2 cellular contexts compared by ENCODE assay signal in the genomic region with DNA sequence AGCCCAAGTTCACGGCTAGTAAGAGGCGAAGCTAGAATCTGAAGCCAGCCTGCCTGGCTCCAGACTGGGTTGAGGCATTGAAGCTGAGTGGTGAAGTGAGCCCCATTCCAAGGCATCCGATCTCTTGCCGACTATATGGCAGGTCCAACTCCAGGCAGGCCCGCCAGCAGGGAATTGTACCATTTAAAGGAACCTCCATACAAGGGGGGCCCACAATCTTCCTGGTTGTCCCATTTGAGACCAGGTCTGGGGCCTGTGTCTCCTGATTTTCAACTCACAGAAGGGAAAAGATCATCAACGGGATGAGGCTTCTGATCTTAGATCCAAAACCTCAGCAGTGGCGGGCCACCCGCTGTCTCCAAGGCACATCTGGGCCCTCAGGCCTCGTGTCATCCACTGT.
TF ChIP-seq lines count a peak whose summit lies in the region.

No MANE protein-coding gene starts in this region.

TF ChIP-seq in GM23338, 12 proteins besides CTCF, POLR2A, EP300 and RAD21 (continues in another document):
- no peak for TF ChIP-seq ZNF331 (CRISPR knock-in tag; IDR thresholded peaks at IDR 0.05; ENCODE audit: low read depth)
- TF ChIP-seq EZH2 (IDR thresholded peaks at IDR 0.05; ENCODE audit: low read depth, unreplicated experiment), result no peak
- no peak for TF ChIP-seq NANOG (IDR thresholded peaks at IDR 0.05; ENCODE audit: borderline replicate concordance)
- TF ChIP-seq CREB1 (CRISPR knock-in tag; IDR thresholded peaks at IDR 0.05; ENCODE audit: low read depth), result no peak
- TF ChIP-seq STAT1 (IDR thresholded peaks at IDR 0.05; ENCODE audit: unreplicated experiment), result no peak
- TF ChIP-seq ZNF462 (CRISPR knock-in tag; IDR thresholded peaks at IDR 0.05), result no peak
- no peak for TF ChIP-seq EZH2phosphoT487 (IDR thresholded peaks at IDR 0.05; ENCODE audit: unreplicated experiment)
- TF ChIP-seq POLR2AphosphoS5 (IDR thresholded peaks at IDR 0.05; ENCODE audit: low read depth), result no peak
- no peak for TF ChIP-seq JUNB (IDR thresholded peaks at IDR 0.05; ENCODE audit: unreplicated experiment)
- TF ChIP-seq ETS1 (IDR thresholded peaks at IDR 0.05), result no peak

TF ChIP-seq in endothelial cell of umbilical vein, 7 proteins besides CTCF, POLR2A, EP300 and RAD21:
- TF ChIP-seq MYC (IDR thresholded peaks at IDR 0.05; ENCODE audit: low read depth, low read length) (no peak), EZH2 (IDR thresholded peaks at IDR 0.05; ENCODE audit: borderline replicate concordance, low read depth, low read length, severe bottlenecking) (peak; percentile 5), FOS (IDR thresholded peaks at IDR 0.05; ENCODE audit: borderline replicate concordance, insufficient read depth, low read length) (no peak), JUN (IDR thresholded peaks at IDR 0.05; ENCODE audit: borderline replicate concordance, insufficient read depth, insufficient read length, low read depth) (no peak), GATA2 (IDR thresholded peaks at IDR 0.05; ENCODE audit: insufficient read depth, insufficient read length, low read depth, low read length) (no peak)
- TF ChIP-seq, protein P1, sequence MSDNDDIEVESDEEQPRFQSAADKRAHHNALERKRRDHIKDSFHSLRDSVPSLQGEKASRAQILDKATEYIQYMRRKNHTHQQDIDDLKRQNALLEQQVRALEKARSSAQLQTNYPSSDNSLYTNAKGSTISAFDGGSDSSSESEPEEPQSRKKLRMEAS (IDR thresholded peaks at IDR 0.05; ENCODE audit: insufficient read depth, insufficient read length), result no peak
